8 cellular contexts compared by ENCODE assay signal in genomic region chr4:39978378-39978775, GRCh38. TPM values are rescaled to one million over a fixed set of nuclear protein-coding genes. Genes with fewer than 3 reads are reported as not detected.
A peak's percentile ranks its signal among the peaks of the same experiment; 100 is the strongest.
DNase-seq lines count a peak whose midpoint lies in the region; ATAC-seq and TF ChIP-seq lines count a peak whose summit lies in the region.

No MANE protein-coding gene starts in this region.

- ATAC-seq in HG02763 (IDR thresholded peaks at IDR 0.05; ENCODE audit: unreplicated experiment) (no peak), HG02642 (IDR thresholded peaks at IDR 0.05; ENCODE audit: poor library complexity, unreplicated experiment) (no peak), left colon (no peak)

- H3K79me2 ChIP-seq in DOHH2 (ENCODE audit: control insufficient read depth, low read length): peaks cover 43% of the 10 kb centered on the region

- no peak for DNase-seq in SJCRH30
- DNase-seq in esophagus muscularis mucosa (ENCODE audit: extremely low spot score): no peak
- DNase-seq in prostate gland (ENCODE audit: low spot score): no peak
- DNase-seq in left colon: no peak
- no peak for DNase-seq in GM03348 (ENCODE audit: low spot score)

- H4K20me1 ChIP-seq in DOHH2 (ENCODE audit: control insufficient read depth, insufficient read depth, low read depth, low read length): peaks cover 12% of the 10 kb centered on the region; the same call in 1 of the 2 replicates

- TF ChIP-seq POLR2A in esophagus muscularis mucosa (IDR thresholded peaks at IDR 0.05; ENCODE audit: low read depth) (no peak), prostate gland (IDR thresholded peaks at IDR 0.05) (no peak)

- intact Hi-C loops in esophagus muscularis mucosa (cut with DNase I): loop anchor here (5.0 kb wide), 2 partner anchors 79 to 341 kb away; partner anchors contain the start of genes N4BP2 and SMIM14
- intact Hi-C loops in prostate gland (cut with DNase I): loop anchor here (2.0 to 10.0 kb wide), 3 partner anchors 78 to 341 kb away; partner anchors contain the start of genes N4BP2 and SMIM14
- intact Hi-C loops in left colon (cut with DNase I, micrococcal nuclease): loop anchor here in 1 of 2 donors (10.0 kb wide), 2 partner anchors 284 to 504 kb away; partner anchors contain the start of gene UBE2K

- H3F3A ChIP-seq in DOHH2 (ENCODE audit: control insufficient read depth, insufficient read depth): no peaks in the 10 kb centered on the region

- H3K27ac ChIP-seq in DOHH2 (ENCODE audit: low read depth, low read length): peak overlapping the region; percentile 86
- peak overlapping the region; percentile 63 for H3K27ac ChIP-seq in SJCRH30
- H3K27ac ChIP-seq in esophagus muscularis mucosa (replicated peaks in 1 of 4): peak overlapping the region; percentile 96 to 97 (median 97)
- peak overlapping the region; percentile 97 to 98 for H3K27ac ChIP-seq in prostate gland

- H3K4me2 ChIP-seq in DOHH2 (ENCODE audit: low read length): peak overlapping the region; percentile 88

- no peak for TF ChIP-seq EP300 in esophagus muscularis mucosa (IDR thresholded peaks at IDR 0.05)

- H3K27me3 ChIP-seq in DOHH2 (ENCODE audit: control insufficient read depth, low read length): no peaks in the 10 kb centered on the region
- H3K27me3 ChIP-seq in SJCRH30: no peaks in the 10 kb centered on the region
- H3K27me3 ChIP-seq in esophagus muscularis mucosa: no peaks in the 10 kb centered on the region
- no peaks in the 10 kb centered on the region for H3K27me3 ChIP-seq in prostate gland (replicated peaks; ENCODE audit: insufficient read depth)

- H3K9me2 ChIP-seq in DOHH2 (replicated peaks; ENCODE audit: control insufficient read depth, low read length): no peaks in the 10 kb centered on the region

- no peak for TF ChIP-seq CTCF in DOHH2 (IDR thresholded peaks at IDR 0.05; ENCODE audit: low read depth, low read length, poor library complexity, severe bottlenecking)
- no peak for TF ChIP-seq CTCF in esophagus muscularis mucosa (IDR thresholded peaks at IDR 0.05)
- no peak for TF ChIP-seq CTCF in prostate gland (IDR thresholded peaks at IDR 0.05)

- H3K4me3 ChIP-seq in DOHH2 (ENCODE audit: low read length) (peak overlapping the region; percentile 83), SJCRH30 (peak overlapping the region; percentile 91), esophagus muscularis mucosa (peak overlapping the region; percentile 84 to 97 (median 90)), prostate gland (peak overlapping the region; percentile 89 to 93)

- H3K4me1 ChIP-seq in DOHH2 (ENCODE audit: control insufficient read depth, low read length) (peaks cover 39% of the 10 kb centered on the region), SJCRH30 (peaks cover 8% of the 10 kb centered on the region; the same call in 1 of the 2 replicates), esophagus muscularis mucosa (peaks cover 14 to 37% (median 29%) of the 10 kb centered on the region in 4 donors), prostate gland (replicated peaks) (no peaks in the 10 kb centered on the region)

- WGBS in esophagus muscularis mucosa: 13% methylated on average over 5 of the region's 5 CpGs
- 18% methylated on average over 5 of the region's 5 CpGs for WGBS in prostate gland

- H3K9me3 ChIP-seq in DOHH2 (ENCODE audit: control insufficient read depth, insufficient read depth, low read length) (no peaks in the 10 kb centered on the region), SJCRH30 (replicated peaks) (no peaks in the 10 kb centered on the region), esophagus muscularis mucosa (no peaks in the 10 kb centered on the region), prostate gland (no peaks in the 10 kb centered on the region)

- H3K36me3 ChIP-seq in DOHH2 (ENCODE audit: control insufficient read depth, low read length) (peaks cover 35% of the 10 kb centered on the region), SJCRH30 (peaks cover 27% of the 10 kb centered on the region), esophagus muscularis mucosa (peaks cover 4 to 28% (median 20%) of the 10 kb centered on the region in 4 donors), prostate gland (no peaks in the 10 kb centered on the region)

RNA-seq across cellular contexts. Expression of gene PDS5A, which starts 0.7 kb away (rescaled TPM):
- total RNA-seq in SJCRH30 (2014; rRNA removed; shearing (Covaris generic)): 80.7 and 89.8 TPM in 2 replicates
- total RNA-seq in esophagus muscularis mucosa (10 to 100 TPM; 48.2 to 56.1 (median 51.3) TPM), prostate gland (10 to 100 TPM; 55.7 to 57.0 TPM), left colon (10 to 100 TPM; 56.3 to 59.8 TPM)
